In genomic region chr22:27438271-27438980, GRCh38 we compare ENCODE assay signal across 9 cellular contexts.
DNase-seq lines count a peak whose midpoint lies in the region; ATAC-seq and TF ChIP-seq lines count a peak whose summit lies in the region.
"Had no signal": no experiment of that assay in that cellular context is flagged by ENCODE, and none has a peak within 500 bp of the region (broad histone marks: within the 10 kb centered on the region; RNA-seq: fewer than 3 reads in every experiment).

No MANE protein-coding gene starts in this region.

- peaks cover 0 to 7% (median 0%) of the 10 kb centered on the region in 7 donors for H3K4me1 Mint-ChIP-seq in naive thymus-derived CD4-positive, alpha-beta T cell

- no peak for TF ChIP-seq CTCF in psoas muscle (IDR thresholded peaks at IDR 0.05)

- no peaks in the 10 kb centered on the region for H3K27me3 ChIP-seq in psoas muscle (ENCODE audit: insufficient read depth in 3 of 3, low read length in 2 of 3)
- H3K27me3 ChIP-seq in naive thymus-derived CD4-positive, alpha-beta T cell (ENCODE audit: control insufficient read depth in 2 of 2, insufficient read depth in 2 of 2, low read length in 2 of 2) = no peaks in the 10 kb centered on the region

- DNase-seq in DMS153 treated with DMSO at 0.1 percent for 48 hours (lab: John Stamatoyannopoulos, UW; ENCODE audit: unreplicated experiment) = peak; percentile 59
- peak; percentile 68 for DNase-seq in NCI-H446 treated with DMSO at 0.1 percent for 48 hours (lab: John Stamatoyannopoulos, UW)
- peak in 1 of 2 donors; percentile 69 for DNase-seq in psoas muscle
- no peak for DNase-seq in activated CD4-positive, CD25-positive, alpha-beta regulatory T cell (lab: John Stamatoyannopoulos, UW)
- no peak for DNase-seq in naive thymus-derived CD4-positive, alpha-beta T cell
- DNase-seq in UCSD-AML1 (lab: John Stamatoyannopoulos, UW; ENCODE audit: unreplicated experiment) = no peak

- H3K4me3 Mint-ChIP-seq in naive thymus-derived CD4-positive, alpha-beta T cell = no peak overlapping the region

- WGBS in psoas muscle, 3 donors = 7 to 17% (median 13%) methylated on average over 22 of the region's 22 CpGs

- H3K9me3 ChIP-seq in psoas muscle = no peaks in the 10 kb centered on the region
- H3K9me3 ChIP-seq in naive thymus-derived CD4-positive, alpha-beta T cell (ENCODE audit: control insufficient read depth in 2 of 3, low read length in 3 of 3) = no peaks in the 10 kb centered on the region

- peaks cover 9% of the 10 kb centered on the region for H3K4me1 ChIP-seq in psoas muscle
- no peaks in the 10 kb centered on the region for H3K4me1 ChIP-seq in naive thymus-derived CD4-positive, alpha-beta T cell (ENCODE audit: control insufficient read depth in 2 of 2, insufficient read depth in 2 of 2, low read length in 2 of 2)

- H3K9me3 Mint-ChIP-seq in naive thymus-derived CD4-positive, alpha-beta T cell = peaks cover 0 to 3% (median 0%) of the 10 kb centered on the region in 11 donors

- ATAC-seq in esophagus mucosa (peak; percentile 7), psoas muscle (peak; percentile 36 to 79 (median 62)), GM21515 (IDR thresholded peaks at IDR 0.05; ENCODE audit: unreplicated experiment) (no peak)
- ATAC-seq in naive thymus-derived CD4-positive, alpha-beta T cell = no peak
- ATAC-seq: Panc1 had no signal

- CTCF ChIA-PET in naive thymus-derived CD4-positive, alpha-beta T cell (lab: Charles Lee) = no interaction called here

- H3K27ac Mint-ChIP-seq in naive thymus-derived CD4-positive, alpha-beta T cell = no peak overlapping the region

- H3K36me3 ChIP-seq in psoas muscle (ENCODE audit: insufficient read depth in 1 of 2, low read depth in 1 of 2) = no peaks in the 10 kb centered on the region
- no peaks in the 10 kb centered on the region for H3K36me3 ChIP-seq in naive thymus-derived CD4-positive, alpha-beta T cell (ENCODE audit: control insufficient read depth in 2 of 3, insufficient read depth in 3 of 3, low read length in 3 of 3)

- peak overlapping the region; percentile 51 for H3K4me3 ChIP-seq in psoas muscle
- H3K4me3 ChIP-seq in naive thymus-derived CD4-positive, alpha-beta T cell (ENCODE audit: low read length) = no peak overlapping the region

- POLR2A ChIA-PET in naive thymus-derived CD4-positive, alpha-beta T cell (lab: Charles Lee) = no interaction called here

- H3K27me3 Mint-ChIP-seq in naive thymus-derived CD4-positive, alpha-beta T cell = peaks cover 0 to 37% (median 22%) of the 10 kb centered on the region in 5 donors

- no peaks in the 10 kb centered on the region for H3K36me3 Mint-ChIP-seq in naive thymus-derived CD4-positive, alpha-beta T cell

- intact Hi-C loops in psoas muscle (cut with DNase I) = no loop called here
- intact Hi-C loops in naive thymus-derived CD4-positive, alpha-beta T cell (cut with micrococcal nuclease) = no loop called here

- no peak overlapping the region for H3K27ac ChIP-seq in psoas muscle
- no peak overlapping the region for H3K27ac ChIP-seq in naive thymus-derived CD4-positive, alpha-beta T cell (ENCODE audit: low read depth, low read length)

Comparison
In these comparisons a context has a peak if more than half of its experiments do, and no peak if none do; other contexts are left out.
1. DNase-seq: peak in DMS153 treated with DMSO at 0.1 percent for 48 hours (single experiment) and NCI-H446 treated with DMSO at 0.1 percent for 48 hours (single experiment); none in activated CD4-positive, CD25-positive, alpha-beta regulatory T cell (0 of 4), naive thymus-derived CD4-positive, alpha-beta T cell (0 of 9) and UCSD-AML1 (single experiment).
2. ATAC-seq: peak in esophagus mucosa (single experiment) and psoas muscle (4 of 4); none in GM21515 (single experiment) and naive thymus-derived CD4-positive, alpha-beta T cell (single experiment).